Comparison of ENCODE assay signal across 11 cellular contexts in the genomic region with DNA sequence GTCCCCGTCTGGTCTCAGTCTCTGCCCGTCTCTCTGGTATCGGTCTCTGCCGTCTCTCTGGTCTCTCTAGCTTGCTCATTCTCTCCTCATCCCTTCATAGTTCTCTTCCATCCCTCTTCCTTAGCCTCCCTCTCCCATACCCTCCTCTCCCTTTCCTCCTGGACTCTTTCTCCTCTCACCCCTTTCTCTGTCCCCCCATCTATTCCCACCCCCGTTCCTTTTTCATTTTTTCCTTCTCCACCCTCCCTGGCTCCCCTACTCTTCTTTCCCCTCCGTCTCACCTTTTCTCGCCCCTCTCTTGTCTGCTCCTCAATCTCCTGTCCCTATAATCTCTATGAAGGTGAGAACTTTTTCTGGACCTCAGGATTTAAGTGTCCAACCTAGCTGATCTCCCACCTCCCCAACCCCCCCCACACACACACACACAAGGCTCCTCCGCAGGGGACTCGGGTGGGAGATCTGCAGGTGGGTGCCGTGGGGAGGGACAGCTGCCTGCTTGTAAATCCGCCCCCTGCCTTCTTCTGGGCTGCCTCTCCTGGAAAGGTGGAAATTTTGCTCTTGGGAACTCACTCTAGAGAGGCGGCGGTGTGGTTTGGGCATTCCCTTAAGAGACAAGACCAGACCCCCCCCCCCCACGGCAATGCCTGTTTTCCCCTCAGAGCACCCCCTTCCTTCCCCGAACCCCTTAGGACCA. TPM values are rescaled to one million over a fixed set of nuclear protein-coding genes. Genes with fewer than 3 reads are reported as not detected.
A peak's percentile ranks its signal among the peaks of the same experiment; 100 is the strongest.
DNase-seq lines count a peak whose midpoint lies in the region; ATAC-seq and TF ChIP-seq lines count a peak whose summit lies in the region.
"Had no signal": no experiment of that assay in that cellular context is flagged by ENCODE, and none has a peak within 500 bp of the region (broad histone marks: within the 10 kb centered on the region; RNA-seq: fewer than 3 reads in every experiment).

No MANE protein-coding gene starts in this region.

- WGBS in sigmoid colon, 2 donors: 16 to 20% methylated on average over 15 of the region's 15 CpGs

- no peak for TF ChIP-seq CTCF in left ventricle myocardium inferior (IDR thresholded peaks at IDR 0.05; ENCODE audit: borderline replicate concordance)
- TF ChIP-seq CTCF in sigmoid colon (IDR thresholded peaks at IDR 0.05): no peak

- no peak for TF ChIP-seq POLR2A in sigmoid colon (IDR thresholded peaks at IDR 0.05)

- no peaks in the 10 kb centered on the region for H3K36me3 ChIP-seq in left ventricle myocardium inferior
- no peaks in the 10 kb centered on the region for H3K36me3 ChIP-seq in sigmoid colon

- TF ChIP-seq EP300 in sigmoid colon (IDR thresholded peaks at IDR 0.05): no peak

- H3K27me3 ChIP-seq in left ventricle myocardium inferior (ENCODE audit: low read depth) (peaks cover 56% of the 10 kb centered on the region), sigmoid colon (peaks cover 0 to 5% (median 0%) of the 10 kb centered on the region in 3 donors)

- H3K4me1 ChIP-seq in left ventricle myocardium inferior (peaks cover 31% of the 10 kb centered on the region), sigmoid colon (peaks cover 0 to 47% (median 35%) of the 10 kb centered on the region in 4 donors)

- H3K4me3 ChIP-seq in left ventricle myocardium inferior: peak overlapping the region; percentile 71
- H3K4me3 ChIP-seq in sigmoid colon: peak overlapping the region; percentile 33 to 68 (median 57)

- DNase-seq in NCI-H1417 (lab: John Stamatoyannopoulos, UW): peak; percentile 36 to 68 (median 57)
- DNase-seq in NCI-H1417 treated with DMSO at 0.1 percent for 48 hours (lab: John Stamatoyannopoulos, UW): no peak
- peak; percentile 30 for DNase-seq in NCI-H748 treated with DMSO at 0.1 percent for 48 hours (lab: John Stamatoyannopoulos, UW)
- DNase-seq in left ventricle myocardium inferior: no peak
- no peak for DNase-seq in sigmoid colon
- DNase-seq in DMS 273 (lab: John Stamatoyannopoulos, UW; ENCODE audit: unreplicated experiment): no peak
- no peak for DNase-seq in UCSD-AML1 (lab: John Stamatoyannopoulos, UW; ENCODE audit: unreplicated experiment)
- DNase-seq: ACHN, anterior cingulate cortex, SW 1271 had no signal

- no peak for ATAC-seq in HG02884 (IDR thresholded peaks at IDR 0.05; ENCODE audit: unreplicated experiment)

- H3K9me3 ChIP-seq in left ventricle myocardium inferior (replicated peaks) (no peaks in the 10 kb centered on the region), sigmoid colon (no peaks in the 10 kb centered on the region)

- intact Hi-C loops in left ventricle myocardium inferior (cut with micrococcal nuclease): no loop called here
- intact Hi-C loops in sigmoid colon (cut with DNase I): loop anchor here (2.0 to 10.0 kb wide), 6 partner anchors 65 to 1517 kb away; partner anchors contain the start of genes MED10 and TENT4A

- H3K27ac ChIP-seq in left ventricle myocardium inferior (replicated peaks) (peak overlapping the region; percentile 93), sigmoid colon (peak overlapping the region in 3 of 4 donors; percentile 60 to 76 (median 74))

RNA-seq across cellular contexts. Expression of gene UBE2QL1, which starts 1.0 kb away (rescaled TPM):
- total RNA-seq in left ventricle myocardium inferior (25.5 TPM), sigmoid colon (1 to 10 TPM; 3.6 to 5.5 (median 5.0) TPM)
- polyA plus RNA-seq in sigmoid colon: under 1 TPM; under 0.01 to 0.23 (median 0.22) TPM

Comparison
In these comparisons a context has a peak if more than half of its experiments do, and no peak if none do; other contexts are left out.
1. DNase-seq: peak in NCI-H1417 (3 of 3) and NCI-H748 treated with DMSO at 0.1 percent for 48 hours (single experiment); none in NCI-H1417 treated with DMSO at 0.1 percent for 48 hours (single experiment), left ventricle myocardium inferior (single experiment), sigmoid colon (single experiment), DMS 273 (single experiment) and UCSD-AML1 (single experiment).